21 cellular contexts compared by ENCODE assay signal in genomic region chr6:90397047-90397446, GRCh38.
DNase-seq lines count a peak whose midpoint lies in the region; ATAC-seq and TF ChIP-seq lines count a peak whose summit lies in the region.
"Had no signal": no experiment of that assay in that cellular context is flagged by ENCODE, and none has a peak within 500 bp of the region (broad histone marks: within the 10 kb centered on the region; RNA-seq: fewer than 3 reads in every experiment).

No MANE protein-coding gene starts in this region.

- peak overlapping the region; percentile 65 for H3K4me3 Mint-ChIP-seq in T-helper 2 cell treated with Interferon-gamma antibody and Interleukin-4, amounts not matched to agents 5 μg/mL and 100 μg/mL, for 36 hours
- peak overlapping the region in 3 of 7 donors; percentile 57 to 66 (median 61) for H3K4me3 Mint-ChIP-seq in CD8-positive, alpha-beta memory T cell
- no peak overlapping the region for H3K4me3 Mint-ChIP-seq in activated T-helper 1 cell treated with anti-CD3 and anti-CD28 coated beads, Interleukin-12 subunit alpha, Interleukin-12 subunit beta, Interleukin-2, Interleukin-4 antibody, amounts not matched to agents 30 ng/mL and 10 ng/mL and 1 ng/mL, durations not matched to agents 14 hours and 24 hours and 36 hours

- POLR2A ChIA-PET in CD8-positive, alpha-beta memory T cell (lab: Charles Lee): interaction anchor here (0.8 to 1.1 kb wide), 2 partner anchors 17 to 28 kb away, joined by 3 read pairs; no protein-coding TSS in a partner anchor

- peaks cover 83% of the 10 kb centered on the region for H3K4me1 Mint-ChIP-seq in T-helper 2 cell treated with Interferon-gamma antibody and Interleukin-4, amounts not matched to agents 5 μg/mL and 100 μg/mL, for 36 hours (ENCODE audit: low read depth)
- peaks cover 63 to 71% (median 69%) of the 10 kb centered on the region in 3 donors for H3K4me1 Mint-ChIP-seq in CD8-positive, alpha-beta memory T cell
- peaks cover 86% of the 10 kb centered on the region for H3K4me1 Mint-ChIP-seq in activated T-helper 1 cell treated with anti-CD3 and anti-CD28 coated beads, Interleukin-12 subunit alpha, Interleukin-12 subunit beta, Interleukin-2, Interleukin-4 antibody, amounts not matched to agents 30 ng/mL and 10 ng/mL and 1 ng/mL, durations not matched to agents 14 hours and 24 hours and 36 hours (ENCODE audit: low read depth)

- H3K4me3 ChIP-seq in CD8-positive, alpha-beta memory T cell (ENCODE audit: low read length): no peak overlapping the region
- no peak overlapping the region for H3K4me3 ChIP-seq in mesendoderm (ENCODE audit: low read length)
- H3K4me3 ChIP-seq: pancreas, upper lobe of left lung had no signal

- H4K5ac ChIP-seq in mesendoderm (ENCODE audit: low read length): no peak overlapping the region

- no peak overlapping the region for H2BK120ac ChIP-seq in mesendoderm (ENCODE audit: low read depth, low read length)

- ATAC-seq in HG03135 (IDR thresholded peaks at IDR 0.05; ENCODE audit: unreplicated experiment) (no peak), HG03432 (IDR thresholded peaks at IDR 0.05; ENCODE audit: unreplicated experiment) (no peak)

- H3K9me3 Mint-ChIP-seq in T-helper 2 cell treated with Interferon-gamma antibody and Interleukin-4, amounts not matched to agents 5 μg/mL and 100 μg/mL, for 36 hours: no peaks in the 10 kb centered on the region
- no peaks in the 10 kb centered on the region for H3K9me3 Mint-ChIP-seq in CD8-positive, alpha-beta memory T cell
- no peaks in the 10 kb centered on the region for H3K9me3 Mint-ChIP-seq in activated T-helper 1 cell treated with anti-CD3 and anti-CD28 coated beads, Interleukin-12 subunit alpha, Interleukin-12 subunit beta, Interleukin-2, Interleukin-4 antibody, amounts not matched to agents 30 ng/mL and 10 ng/mL and 1 ng/mL, durations not matched to agents 14 hours and 24 hours and 36 hours

- no peak overlapping the region for H2BK15ac ChIP-seq in mesendoderm (replicated peaks; ENCODE audit: low read depth)

- peak overlapping the region; percentile 91 for H3K27ac Mint-ChIP-seq in T-helper 2 cell treated with Interferon-gamma antibody and Interleukin-4, amounts not matched to agents 5 μg/mL and 100 μg/mL, for 36 hours
- peak overlapping the region; percentile 67 to 98 (median 94) for H3K27ac Mint-ChIP-seq in CD8-positive, alpha-beta memory T cell
- H3K27ac Mint-ChIP-seq in activated T-helper 1 cell treated with anti-CD3 and anti-CD28 coated beads, Interleukin-12 subunit alpha, Interleukin-12 subunit beta, Interleukin-2, Interleukin-4 antibody, amounts not matched to agents 30 ng/mL and 10 ng/mL and 1 ng/mL, durations not matched to agents 14 hours and 24 hours and 36 hours: peak overlapping the region; percentile 93

- H3K23ac ChIP-seq in mesendoderm (ENCODE audit: low read length): no peak overlapping the region

- no peak overlapping the region for H3K27ac ChIP-seq in CD8-positive, alpha-beta memory T cell (ENCODE audit: low read depth, low read length)
- no peak overlapping the region for H3K27ac ChIP-seq in mesendoderm (ENCODE audit: low read depth, low read length)
- H3K27ac ChIP-seq: pancreas, upper lobe of left lung had no signal

- no CpG with 5 or more reads among the region's 4 CpGs for WGBS in mesendoderm (ENCODE audit: extremely low coverage, insufficient coverage, low lambda C conversion rate)

- H2AK5ac ChIP-seq in mesendoderm (ENCODE audit: low read length): no peak overlapping the region

- no peaks in the 10 kb centered on the region for H3K27me3 ChIP-seq in CD8-positive, alpha-beta memory T cell (ENCODE audit: insufficient read depth, low read length, poor library complexity, severe bottlenecking)
- H3K27me3 ChIP-seq in mesendoderm (ENCODE audit: insufficient read depth, low read length, poor library complexity): no peaks in the 10 kb centered on the region
- H3K27me3 ChIP-seq: pancreas, upper lobe of left lung had no signal

- H3K9me3 ChIP-seq in CD8-positive, alpha-beta memory T cell (ENCODE audit: low read length): no peaks in the 10 kb centered on the region
- H3K9me3 ChIP-seq: pancreas, upper lobe of left lung had no signal

- CTCF ChIA-PET in CD8-positive, alpha-beta memory T cell (lab: Charles Lee): interaction anchor here (0.7 to 3.3 kb wide), 10 partner anchors 17 to 456 kb away, joined by 3 to 16 read pairs (median 6); no protein-coding TSS in a partner anchor

- H3K79me1 ChIP-seq in mesendoderm (ENCODE audit: low read length): no peaks in the 10 kb centered on the region

- H3K56ac ChIP-seq in mesendoderm (ENCODE audit: low read length): no peak overlapping the region

- H3K27me3 Mint-ChIP-seq in T-helper 2 cell treated with Interferon-gamma antibody and Interleukin-4, amounts not matched to agents 5 μg/mL and 100 μg/mL, for 36 hours (ENCODE audit: low read depth): peaks cover 3% of the 10 kb centered on the region
- no peaks in the 10 kb centered on the region for H3K27me3 Mint-ChIP-seq in CD8-positive, alpha-beta memory T cell
- H3K27me3 Mint-ChIP-seq in activated T-helper 1 cell treated with anti-CD3 and anti-CD28 coated beads, Interleukin-12 subunit alpha, Interleukin-12 subunit beta, Interleukin-2, Interleukin-4 antibody, amounts not matched to agents 30 ng/mL and 10 ng/mL and 1 ng/mL, durations not matched to agents 14 hours and 24 hours and 36 hours (ENCODE audit: insufficient read depth): no peaks in the 10 kb centered on the region

- DNase-seq in T-helper 2 cell treated with Interferon-gamma antibody and Interleukin-4, amounts not matched to agents 5 μg/mL and 100 μg/mL, for 36 hours (ENCODE audit: low spot score): no peak
- DNase-seq in T-helper 2 cell (no peak), mesendoderm (peak; percentile 68), erythroblast (lab: John Stamatoyannopoulos, UW) (no peak)
- no peak for DNase-seq in CD8-positive, alpha-beta memory T cell
- DNase-seq in activated T-helper 1 cell treated with anti-CD3 and anti-CD28 coated beads, Interleukin-12 subunit alpha, Interleukin-12 subunit beta, Interleukin-2, Interleukin-4 antibody, amounts not matched to agents 30 ng/mL and 10 ng/mL and 1 ng/mL, durations not matched to agents 14 hours and 24 hours and 36 hours (ENCODE audit: low spot score): no peak
- DNase-seq: activated CD4-positive, CD25-positive, alpha-beta regulatory T cell; dermis blood vessel endothelial cell; DMS 273 treated with DMSO at 0.1 percent for 48 hours; foreskin fibroblast; hypothalamus; kidney glomerular epithelial cell; mammary epithelial cell; NCI-H1105 treated with DMSO at 0.1 percent for 48 hours; NCI-H526 treated with DMSO at 0.1 percent for 48 hours; pancreas; SHP77; stimulated activated CD4-positive, alpha-beta T cell treated with anti-CD3 and anti-CD28 coated beads, Interleukin-1b, Interleukin-23, amount 100 ng/mL, for 48 hours; upper lobe of left lung had no signal

- H2BK5ac ChIP-seq in mesendoderm (ENCODE audit: low read length): no peak overlapping the region

- no peaks in the 10 kb centered on the region for H3K36me3 Mint-ChIP-seq in T-helper 2 cell treated with Interferon-gamma antibody and Interleukin-4, amounts not matched to agents 5 μg/mL and 100 μg/mL, for 36 hours (ENCODE audit: low read depth)
- H3K36me3 Mint-ChIP-seq in CD8-positive, alpha-beta memory T cell: peaks cover 0 to 3% (median 0%) of the 10 kb centered on the region in 3 donors
- peaks cover 8% of the 10 kb centered on the region for H3K36me3 Mint-ChIP-seq in activated T-helper 1 cell treated with anti-CD3 and anti-CD28 coated beads, Interleukin-12 subunit alpha, Interleukin-12 subunit beta, Interleukin-2, Interleukin-4 antibody, amounts not matched to agents 30 ng/mL and 10 ng/mL and 1 ng/mL, durations not matched to agents 14 hours and 24 hours and 36 hours (ENCODE audit: low read depth)

- H3K4me2 ChIP-seq in mesendoderm (ENCODE audit: low read length): no peak overlapping the region

- intact Hi-C loops in activated T-helper 1 cell treated with anti-CD3 and anti-CD28 coated beads, Interleukin-12 subunit alpha, Interleukin-12 subunit beta, Interleukin-2, Interleukin-4 antibody, amounts not matched to agents 30 ng/mL and 10 ng/mL and 1 ng/mL, durations not matched to agents 14 hours and 24 hours and 36 hours (cut with micrococcal nuclease): loop anchor here (1.0 kb wide), 2 partner anchors 9 to 101 kb away; partner anchors contain the start of gene BACH2

- no peaks in the 10 kb centered on the region for H3K79me2 ChIP-seq in mesendoderm (ENCODE audit: control insufficient read depth, insufficient read depth, low read length)

- no peaks in the 10 kb centered on the region for H3K36me3 ChIP-seq in CD8-positive, alpha-beta memory T cell (ENCODE audit: insufficient read depth, low read length)
- no peaks in the 10 kb centered on the region for H3K36me3 ChIP-seq in mesendoderm (ENCODE audit: control insufficient read depth, insufficient read depth, low read length)
- H3K36me3 ChIP-seq: pancreas, upper lobe of left lung had no signal

- no peak for TF ChIP-seq POLR2A in erythroblast (IDR thresholded peaks at IDR 0.05; ENCODE audit: low read length)

- H3K18ac ChIP-seq in mesendoderm (ENCODE audit: low read length): no peak overlapping the region

- peaks cover 41% of the 10 kb centered on the region for H3K4me1 ChIP-seq in CD8-positive, alpha-beta memory T cell (ENCODE audit: insufficient read depth, low read length)
- peaks cover 5% of the 10 kb centered on the region for H3K4me1 ChIP-seq in mesendoderm (ENCODE audit: control insufficient read depth, low read depth, low read length)

- no peak overlapping the region for H3K4ac ChIP-seq in mesendoderm (ENCODE audit: low read depth, low read length)

- H3K9ac ChIP-seq in mesendoderm (ENCODE audit: low read length): no peak overlapping the region

- no peak overlapping the region for H4K8ac ChIP-seq in mesendoderm (ENCODE audit: low read depth, low read length)
